ENCODE assay signal across 8 cellular contexts in the genomic region with DNA sequence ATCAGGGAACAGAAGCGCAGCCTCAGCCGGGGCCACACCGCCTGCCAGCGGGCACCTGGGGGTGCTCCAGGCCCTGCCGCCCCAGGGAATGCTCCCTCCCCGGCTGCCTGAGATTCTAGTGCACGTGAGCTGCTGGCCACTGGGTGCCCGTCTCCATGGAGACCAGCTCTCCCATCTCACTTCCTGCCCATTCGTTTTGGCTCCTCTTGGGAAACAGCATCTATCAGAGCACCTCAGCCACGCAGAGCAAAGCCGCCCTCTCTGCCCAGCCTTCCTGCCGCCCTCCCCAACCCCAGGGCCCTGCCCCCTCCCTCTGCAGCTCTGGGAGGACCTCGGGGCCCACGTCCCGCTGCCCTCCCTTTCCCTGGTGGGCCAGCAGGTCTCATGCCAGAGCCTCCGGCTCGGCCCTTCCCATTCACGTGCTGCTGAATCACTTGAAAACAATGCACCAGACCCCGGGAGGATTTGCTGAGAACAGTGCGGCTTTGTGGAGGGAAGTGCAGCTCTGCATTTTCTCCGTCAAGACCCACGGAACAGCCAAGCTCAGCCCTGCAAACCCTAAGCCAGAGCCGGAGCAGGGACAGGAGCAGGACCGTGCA. TPM values are rescaled to one million over a fixed set of nuclear protein-coding genes. Genes with fewer than 3 reads are reported as not detected.
A peak's percentile ranks its signal among the peaks of the same experiment; 100 is the strongest.
DNase-seq lines count a peak whose midpoint lies in the region; TF ChIP-seq lines count a peak whose summit lies in the region.

No MANE protein-coding gene starts in this region.

- DNase-seq in A673 (ENCODE audit: low spot score) (peak; percentile 40), HS-5 (ENCODE audit: low read depth) (peak; percentile 90), SJCRH30 (peak; percentile 96 to 97), midbrain (lab: John Stamatoyannopoulos, UW) (peak; percentile 88), tibial artery (peak; percentile 90 to 95), Karpas-422 (no peak)
- no peak for DNase-seq in activated T-helper 2 cell treated with anti-CD3 and anti-CD28 coated beads, Interferon-gamma antibody, Interleukin-2, Interleukin-4, amounts not matched to agents 10 μg/mL and 5 μg/mL and 100 μg/mL, durations not matched to agents 14 hours and 24 hours and 36 hours (ENCODE audit: low spot score)

- H3K4me3 ChIP-seq in A673 (ENCODE audit: low read depth, low read length, poor library complexity, severe bottlenecking) (no peak overlapping the region), SJCRH30 (peak overlapping the region; percentile 48), esophagus (ENCODE audit: low read depth in 1 of 2, low read length in 2 of 2) (peak overlapping the region in 1 of 2 donors; percentile 13), tibial artery (peak overlapping the region; percentile 36 to 45), Karpas-422 (ENCODE audit: low read length) (no peak overlapping the region)

- POLR2A ChIA-PET in A673 (lab: Charles Lee; ENCODE audit: low non-redundant PET), result no interaction called here

- H2AFZ ChIP-seq in Karpas-422 (ENCODE audit: low read length), result no peak overlapping the region

- no peaks in the 10 kb centered on the region for H3K9me2 ChIP-seq in Karpas-422 (replicated peaks; ENCODE audit: insufficient read depth, low read length)

- H3K27ac ChIP-seq in A673 (ENCODE audit: low read depth, low read length, poor library complexity, severe bottlenecking), result no peak overlapping the region
- H3K27ac ChIP-seq in SJCRH30, result peak overlapping the region; percentile 98
- peak overlapping the region; percentile 80 to 93 for H3K27ac ChIP-seq in esophagus (ENCODE audit: low read depth in 2 of 2, low read length in 1 of 2)
- peak overlapping the region; percentile 86 to 89 for H3K27ac ChIP-seq in tibial artery
- H3K27ac ChIP-seq in Karpas-422 (ENCODE audit: low read length), result no peak overlapping the region

- H3K27me3 ChIP-seq in A673 (replicated peaks; ENCODE audit: insufficient read depth, low read depth, low read length, poor library complexity) (no peaks in the 10 kb centered on the region), SJCRH30 (no peaks in the 10 kb centered on the region), esophagus (ENCODE audit: control insufficient read depth in 1 of 2, insufficient read depth in 2 of 2, low read length in 2 of 2) (no peaks in the 10 kb centered on the region), tibial artery (no peaks in the 10 kb centered on the region), Karpas-422 (ENCODE audit: low read length) (no peaks in the 10 kb centered on the region)

- TF ChIP-seq CTCF in A673 (conservative IDR thresholded peaks at IDR 0.05; ENCODE audit: low read depth, low read length) (no peak), tibial artery (IDR thresholded peaks at IDR 0.05) (no peak)

- H3K4me2 ChIP-seq in Karpas-422 (ENCODE audit: low read depth, low read length, poor library complexity, severe bottlenecking), result no peak overlapping the region

- no peak overlapping the region for H3K4me3 Mint-ChIP-seq in activated T-helper 2 cell treated with anti-CD3 and anti-CD28 coated beads, Interferon-gamma antibody, Interleukin-2, Interleukin-4, amounts not matched to agents 10 μg/mL and 5 μg/mL and 100 μg/mL, durations not matched to agents 14 hours and 24 hours and 36 hours (ENCODE audit: low read depth)

- intact Hi-C loops in A673 (cut with micrococcal nuclease; ENCODE audit: unreplicated experiment), result no loop called here
- intact Hi-C loops in tibial artery (cut with DNase I; ENCODE audit: low total_unique reads), result loop anchor here (2.0 to 5.0 kb wide), 3 partner anchors 21 to 89 kb away; no protein-coding TSS in a partner anchor
- intact Hi-C loops in activated T-helper 2 cell treated with anti-CD3 and anti-CD28 coated beads, Interferon-gamma antibody, Interleukin-2, Interleukin-4, amounts not matched to agents 10 μg/mL and 5 μg/mL and 100 μg/mL, durations not matched to agents 14 hours and 24 hours and 36 hours (cut with micrococcal nuclease), result no loop called here

- H3K9me3 ChIP-seq in A673 (ENCODE audit: low read depth, low read length, poor library complexity, severe bottlenecking) (no peaks in the 10 kb centered on the region), SJCRH30 (replicated peaks) (no peaks in the 10 kb centered on the region), esophagus (ENCODE audit: control insufficient read depth in 2 of 2, insufficient read depth in 1 of 2, low read depth in 1 of 2, low read length in 1 of 2) (peaks cover 0 to 3% of the 10 kb centered on the region in 2 donors), tibial artery (no peaks in the 10 kb centered on the region), Karpas-422 (ENCODE audit: low read length) (no peaks in the 10 kb centered on the region)

- H3K27me3 Mint-ChIP-seq in activated T-helper 2 cell treated with anti-CD3 and anti-CD28 coated beads, Interferon-gamma antibody, Interleukin-2, Interleukin-4, amounts not matched to agents 10 μg/mL and 5 μg/mL and 100 μg/mL, durations not matched to agents 14 hours and 24 hours and 36 hours (ENCODE audit: low read depth), result peaks cover 7% of the 10 kb centered on the region

- no peak overlapping the region for H3K27ac Mint-ChIP-seq in activated T-helper 2 cell treated with anti-CD3 and anti-CD28 coated beads, Interferon-gamma antibody, Interleukin-2, Interleukin-4, amounts not matched to agents 10 μg/mL and 5 μg/mL and 100 μg/mL, durations not matched to agents 14 hours and 24 hours and 36 hours

- no peaks in the 10 kb centered on the region for H3K36me3 Mint-ChIP-seq in activated T-helper 2 cell treated with anti-CD3 and anti-CD28 coated beads, Interferon-gamma antibody, Interleukin-2, Interleukin-4, amounts not matched to agents 10 μg/mL and 5 μg/mL and 100 μg/mL, durations not matched to agents 14 hours and 24 hours and 36 hours (ENCODE audit: low read depth)

- CTCF ChIA-PET in A673 (lab: Charles Lee), result no interaction called here

- H3K4me1 ChIP-seq in A673 (ENCODE audit: insufficient read depth, low read length, poor library complexity, severe bottlenecking) (peaks cover 5% of the 10 kb centered on the region), SJCRH30 (peaks cover 44% of the 10 kb centered on the region), esophagus (ENCODE audit: control insufficient read depth in 2 of 2, insufficient read depth in 2 of 2, low read length in 1 of 2) (peaks cover 14 to 40% of the 10 kb centered on the region in 2 donors), tibial artery (peaks cover 29 to 91% (median 70%) of the 10 kb centered on the region in 4 donors), Karpas-422 (ENCODE audit: low read length) (peaks cover 3% of the 10 kb centered on the region)

- BruUV-seq in A673 (replicated peaks; lab: Mats Ljungman, UMichigan), result no TSS peak

- H3K9me3 Mint-ChIP-seq in activated T-helper 2 cell treated with anti-CD3 and anti-CD28 coated beads, Interferon-gamma antibody, Interleukin-2, Interleukin-4, amounts not matched to agents 10 μg/mL and 5 μg/mL and 100 μg/mL, durations not matched to agents 14 hours and 24 hours and 36 hours, result no peaks in the 10 kb centered on the region

- H3K9ac ChIP-seq in Karpas-422 (ENCODE audit: low read length), result no peak overlapping the region

- H3K79me2 ChIP-seq in Karpas-422 (ENCODE audit: low read length), result no peaks in the 10 kb centered on the region

- no peaks in the 10 kb centered on the region for H3K36me3 ChIP-seq in A673 (ENCODE audit: insufficient read depth, low read length, poor library complexity, severe bottlenecking)
- H3K36me3 ChIP-seq in SJCRH30, result no peaks in the 10 kb centered on the region
- no peaks in the 10 kb centered on the region for H3K36me3 ChIP-seq in esophagus (ENCODE audit: control insufficient read depth in 2 of 2, insufficient read depth in 2 of 2, low read length in 1 of 2)
- peaks cover 0 to 4% (median 0%) of the 10 kb centered on the region in 3 donors for H3K36me3 ChIP-seq in tibial artery
- H3K36me3 ChIP-seq in Karpas-422 (ENCODE audit: insufficient read depth, low read length), result no peaks in the 10 kb centered on the region

- peaks cover 18% of the 10 kb centered on the region for H3K4me1 Mint-ChIP-seq in activated T-helper 2 cell treated with anti-CD3 and anti-CD28 coated beads, Interferon-gamma antibody, Interleukin-2, Interleukin-4, amounts not matched to agents 10 μg/mL and 5 μg/mL and 100 μg/mL, durations not matched to agents 14 hours and 24 hours and 36 hours (ENCODE audit: low read depth)

- WGBS in esophagus, 2 donors, result 12 to 19% methylated on average over 21 to 24 of the region's 24 CpGs

- no peaks in the 10 kb centered on the region for H4K20me1 ChIP-seq in Karpas-422 (ENCODE audit: insufficient read depth, low read depth, low read length)

RNA-seq across cellular contexts. Expression of gene CEP295NL, which starts 19.4 kb away (rescaled TPM):
- total RNA-seq in A673 (2021), result 1.5 TPM in 2 replicates
- total RNA-seq in SJCRH30 (2014; rRNA removed; shearing (Covaris generic)), result 1.3 TPM in 2 replicates
- polyA plus RNA-seq in esophagus, result 1 to 10 TPM in 1 of 2 donors, under 1 TPM in 1; 0.25 to 3.5 TPM
- not detected in 2 replicates for total RNA-seq in Karpas-422 (2014; rRNA removed; shearing (Covaris generic); ENCODE audit: low replicate concordance)
- total RNA-seq in activated T-helper 2 cell treated with anti-CD3 and anti-CD28 coated beads, Interferon-gamma antibody, Interleukin-2, Interleukin-4, amounts not matched to agents 10 μg/mL and 5 μg/mL and 100 μg/mL, durations not matched to agents 14 hours and 24 hours and 36 hours, result not detected in 2 replicates

RNA-seq across cellular contexts. Expression of gene TIMP2, which starts 41.6 kb away (rescaled TPM):
- 60.5 and 75.3 TPM in 2 replicates for total RNA-seq in A673 (2021)
- 65.6 and 66.9 TPM in 2 replicates for total RNA-seq in SJCRH30 (2014; rRNA removed; shearing (Covaris generic))
- polyA plus RNA-seq in esophagus, result 10 to 100 TPM; 30.6 to 39.5 TPM
- 0.07 TPM in 1 of 2 replicates, not detected in the other for total RNA-seq in Karpas-422 (2014; rRNA removed; shearing (Covaris generic); ENCODE audit: low replicate concordance)
- 0.71 and 0.84 TPM in 2 replicates for total RNA-seq in activated T-helper 2 cell treated with anti-CD3 and anti-CD28 coated beads, Interferon-gamma antibody, Interleukin-2, Interleukin-4, amounts not matched to agents 10 μg/mL and 5 μg/mL and 100 μg/mL, durations not matched to agents 14 hours and 24 hours and 36 hours

RNA-seq across cellular contexts. Expression of gene USP36, which starts 43.0 kb away (rescaled TPM):
- 58.4 and 74.9 TPM in 2 replicates for total RNA-seq in A673 (2021)
- total RNA-seq in SJCRH30 (2014; rRNA removed; shearing (Covaris generic)), result 42.8 and 48.2 TPM in 2 replicates
- polyA plus RNA-seq in esophagus, result 10 to 100 TPM; 17.0 to 17.6 TPM
- total RNA-seq in Karpas-422 (2014; rRNA removed; shearing (Covaris generic); ENCODE audit: low replicate concordance), result 28.4 and 29.6 TPM in 2 replicates
- 103 and 105 TPM in 2 replicates for total RNA-seq in activated T-helper 2 cell treated with anti-CD3 and anti-CD28 coated beads, Interferon-gamma antibody, Interleukin-2, Interleukin-4, amounts not matched to agents 10 μg/mL and 5 μg/mL and 100 μg/mL, durations not matched to agents 14 hours and 24 hours and 36 hours

Comparison
In these comparisons a context has a peak if more than half of its experiments do, and no peak if none do; other contexts are left out.
1. DNase-seq: peak in A673 (single experiment), HS-5 (single experiment), SJCRH30 (2 of 2), midbrain (single experiment) and tibial artery (2 of 2); none in Karpas-422 (single experiment) and activated T-helper 2 cell treated with anti-CD3 and anti-CD28 coated beads, Interferon-gamma antibody, Interleukin-2, Interleukin-4, amounts not matched to agents 10 μg/mL and 5 μg/mL and 100 μg/mL, durations not matched to agents 14 hours and 24 hours and 36 hours (single experiment).
2. H3K27ac ChIP-seq: peak in SJCRH30 (single experiment), esophagus (2 of 2) and tibial artery (2 of 2); none in A673 (single experiment) and Karpas-422 (single experiment).
3. H3K4me3 ChIP-seq: peak in SJCRH30 (single experiment) and tibial artery (2 of 2); none in A673 (single experiment) and Karpas-422 (single experiment).
4. RNA of gene TIMP2, which starts 41.6 kb away (total RNA-seq): 65.6 to 66.9 TPM in SJCRH30 and 60.5 to 75.3 TPM in A673; 0.71 to 0.84 TPM in activated T-helper 2 cell treated with anti-CD3 and anti-CD28 coated beads, Interferon-gamma antibody, Interleukin-2, Interleukin-4, amounts not matched to agents 10 μg/mL and 5 μg/mL and 100 μg/mL, durations not matched to agents 14 hours and 24 hours and 36 hours and 0.07 TPM in Karpas-422; every median in the first group is over 10 times any median in the second.